ENCODE assay signal across 24 cellular contexts in the genomic region with DNA sequence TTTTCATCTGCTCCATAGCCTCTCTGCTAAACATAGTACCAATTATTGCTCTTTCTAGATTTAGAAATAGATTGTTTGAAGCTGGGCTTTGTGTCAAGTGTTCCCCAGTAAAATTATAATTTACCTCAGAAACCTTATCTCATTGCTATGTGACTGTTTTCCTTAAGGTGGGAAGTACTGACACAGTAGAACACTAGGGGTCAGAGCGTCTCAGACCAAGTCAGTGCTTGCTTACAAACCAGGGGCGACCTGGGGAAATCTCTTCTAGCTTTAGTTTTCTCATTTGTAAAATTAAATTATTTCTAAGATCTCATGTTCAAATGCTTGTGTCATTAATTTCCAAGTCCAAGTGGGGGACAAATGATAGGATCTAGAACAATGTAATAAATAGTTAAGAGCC.
"Had no signal": no experiment of that assay in that cellular context is flagged by ENCODE, and none has a peak within 500 bp of the region (broad histone marks: within the 10 kb centered on the region; RNA-seq: fewer than 3 reads in every experiment).

No MANE protein-coding gene starts in this region.

- H3K4me1 ChIP-seq: esophagus muscularis mucosa, gastrocnemius medialis, spleen, upper lobe of right lung had no signal

- FAIRE-seq: endothelial cell of umbilical vein, TTC549 had no signal

- H3K4me1 Mint-ChIP-seq: activated T-helper 17 cell treated with anti-CD3 and anti-CD28 coated beads, Interleukin-2, amount 50 U/mL, for 72 hours; memory B cell; neural crest cell had no signal

- H3K4me3 ChIP-seq: esophagus muscularis mucosa, gastrocnemius medialis, mucosa of descending colon, spleen, upper lobe of right lung had no signal

- H3K27me3 ChIP-seq: esophagus muscularis mucosa, gastrocnemius medialis, spleen, upper lobe of right lung had no signal

- H3K4me3 Mint-ChIP-seq: activated T-helper 17 cell treated with anti-CD3 and anti-CD28 coated beads, Interleukin-2, amount 50 U/mL, for 72 hours; memory B cell; neural crest cell had no signal

- H3K27ac Mint-ChIP-seq: activated naive CD4-positive, alpha-beta T cell treated with anti-CD3 and anti-CD28 coated beads, Interleukin-2, amount 50 U/mL, for 72 hours; activated T-helper 17 cell treated with anti-CD3 and anti-CD28 coated beads, Interleukin-2, amount 50 U/mL, for 72 hours; memory B cell had no signal

- ATAC-seq: activated naive CD4-positive, alpha-beta T cell treated with anti-CD3 and anti-CD28 coated beads, Interleukin-2, amount 50 U/mL, for 72 hours; activated T-helper 17 cell treated with anti-CD3 and anti-CD28 coated beads, Interleukin-2, amount 50 U/mL, for 72 hours; gastrocnemius medialis; left cardiac atrium; mucosa of descending colon; upper lobe of right lung had no signal

- H3K9me3 ChIP-seq: gastrocnemius medialis had no signal

- H3K36me3 ChIP-seq: esophagus muscularis mucosa, gastrocnemius medialis, spleen, upper lobe of right lung, WERI-Rb-1 had no signal

- H3K27ac ChIP-seq: esophagus muscularis mucosa, gastrocnemius medialis, spleen, upper lobe of right lung, WERI-Rb-1 had no signal

- H3K36me3 Mint-ChIP-seq: memory B cell had no signal

- DNase-seq: activated CD4-positive, alpha-beta T cell treated with anti-CD3 and anti-CD28 coated beads for 1 hour; activated CD4-positive, alpha-beta T cell treated with anti-CD3 and anti-CD28 coated beads, Interleukin-2, amount 50 U/mL, for 1 hour; activated T-cell treated with anti-CD3 and anti-CD28 coated beads, Interleukin-2, amount 50 U/mL, for 1 hour; aorta; central memory CD4-positive, alpha-beta T cell; effector memory CD4-positive, alpha-beta T cell; gastrocnemius medialis; hypothalamus; islet precursor cell; left cardiac atrium; mucosa of descending colon; retina; spleen; stimulated activated CD4-positive, alpha-beta T cell treated with anti-CD3 and anti-CD28 coated beads, Interleukin-4, amount 100 ng/mL, for 1 hour; stimulated activated naive CD4-positive, alpha-beta T cell; upper lobe of right lung; WERI-Rb-1 had no signal
